22 cellular contexts compared by ENCODE assay signal in the genomic region with DNA sequence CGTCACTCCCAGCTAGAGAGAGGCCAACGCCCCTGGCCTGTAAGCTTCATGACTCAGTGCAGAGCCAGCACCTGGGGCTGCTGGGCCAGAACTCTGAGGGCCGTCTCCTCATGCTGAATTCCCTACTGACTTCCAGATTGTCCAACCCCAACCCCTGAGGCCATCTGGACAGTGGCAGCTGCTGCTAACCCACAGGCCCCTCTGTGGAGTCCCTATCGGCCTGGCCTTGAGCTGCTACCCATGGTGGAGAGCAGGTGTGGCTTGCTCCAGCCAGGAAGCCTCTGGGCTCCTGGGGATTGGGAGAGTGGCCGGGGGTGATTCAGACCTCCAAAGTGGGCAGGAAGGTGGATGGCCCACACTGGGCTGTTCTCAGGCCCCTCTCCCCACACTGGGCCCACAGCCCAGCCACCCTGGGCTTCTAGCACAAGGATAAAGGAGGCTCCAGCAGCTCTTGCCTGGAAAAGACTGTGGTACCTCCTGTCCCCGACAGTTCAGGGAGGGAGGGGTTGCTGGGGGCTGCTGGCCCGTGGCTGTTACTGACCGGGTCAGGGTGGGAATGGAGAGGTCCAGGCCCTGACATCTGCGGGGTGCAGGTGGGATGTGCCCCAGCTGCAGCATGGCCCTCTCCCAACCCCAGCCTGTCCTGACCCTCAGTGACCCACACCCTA. TPM values are rescaled to one million over a fixed set of nuclear protein-coding genes. Genes with fewer than 3 reads are reported as not detected.
"Had no signal": no experiment of that assay in that cellular context is flagged by ENCODE, and none has a peak within 500 bp of the region (broad histone marks: within the 10 kb centered on the region; RNA-seq: fewer than 3 reads in every experiment).

No MANE protein-coding gene starts in this region.

- H3K4me1 ChIP-seq: SJSA1 had no signal

- H3K9me3 ChIP-seq: SJSA1 had no signal

- H3K27ac ChIP-seq: HL-60, SJSA1, SK-N-MC had no signal

- H3K4me3 ChIP-seq: SJSA1, SK-N-MC had no signal

- H3K27me3 ChIP-seq: SJSA1 had no signal

- DNase-seq: KBM-7, NCI-H1092, NCI-H1105 treated with DMSO at 0.1 percent for 48 hours, NCI-H1417 treated with DMSO at 0.1 percent for 48 hours, NCI-H146, NCI-H1694 treated with DMSO at 0.1 percent for 48 hours, NCI-H1930, NCI-H2081, NCI-H2107, NCI-H2227 treated with DMSO at 0.1 percent for 48 hours, NCI-H524, NCI-H526 treated with DMSO at 0.1 percent for 48 hours, NCI-H774, Right ventricle myocardium superior, RPMI8226, SIG-M5 had no signal

- H3K36me3 ChIP-seq: SJSA1 had no signal

RNA-seq across cellular contexts. Expression of gene TEKT4, which starts 8.2 kb away (rescaled TPM):
- total RNA-seq: LHCN-M2, MCF 10A, NCI-H460, Right ventricle myocardium superior, SJSA1 had no signal
